Comparison of ENCODE assay signal across 4 cellular contexts in the genomic region with DNA sequence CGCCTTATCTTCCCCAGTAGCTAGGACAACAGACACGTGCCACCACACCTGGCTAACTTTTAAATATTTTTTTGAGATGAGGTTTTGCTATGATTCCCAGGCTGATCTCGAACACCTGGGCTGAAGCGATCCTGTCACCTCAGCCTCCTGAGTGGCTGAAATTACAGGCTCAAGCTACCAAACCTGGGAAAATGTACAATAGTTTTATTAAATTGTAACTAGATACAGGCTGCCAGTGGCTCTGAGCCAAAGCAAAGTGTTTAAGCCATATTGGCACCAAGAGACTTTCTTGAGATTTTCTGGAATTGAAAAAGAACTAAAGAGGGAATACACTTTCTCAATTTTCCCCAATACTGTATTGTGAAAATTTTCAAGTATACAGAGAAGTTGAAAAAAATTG.
"Had no signal": no experiment of that assay in that cellular context is flagged by ENCODE, and none has a peak within 500 bp of the region (broad histone marks: within the 10 kb centered on the region; RNA-seq: fewer than 3 reads in every experiment).

No MANE protein-coding gene starts in this region.

- H3K4me3 ChIP-seq: GM23338 had no signal

- DNase-seq: H9, HCEC 1CT had no signal

- ATAC-seq: GM23338, HepG2 had no signal
